Comparison of ENCODE assay signal across 8 cellular contexts in genomic region chr14:59688224-59689170, GRCh38.
DNase-seq lines count a peak whose midpoint lies in the region; ATAC-seq and TF ChIP-seq lines count a peak whose summit lies in the region.

No MANE protein-coding gene starts in this region.

- H3K9me3 ChIP-seq in Peyer's patch (no peaks in the 10 kb centered on the region), colonic mucosa (no peaks in the 10 kb centered on the region), mesenchymal stem cell (ENCODE audit: control insufficient read depth, low read length) (no peaks in the 10 kb centered on the region)

- no peaks in the 10 kb centered on the region for H3K79me1 ChIP-seq in mesenchymal stem cell (replicated peaks; ENCODE audit: low read length, poor library complexity, severe bottlenecking)

- no peak overlapping the region for H3K4ac ChIP-seq in mesenchymal stem cell (ENCODE audit: low read depth in 1 of 2, low read length in 2 of 2)

- no peaks in the 10 kb centered on the region for H3K27me3 ChIP-seq in Peyer's patch
- H3K27me3 ChIP-seq in colonic mucosa = no peaks in the 10 kb centered on the region
- H3K27me3 ChIP-seq in mesenchymal stem cell (ENCODE audit: control insufficient read depth in 1 of 2, insufficient read depth in 1 of 2, low read length in 2 of 2) = peaks cover 0 to 3% of the 10 kb centered on the region in 2 experiments

- H3K27ac ChIP-seq in Peyer's patch = no peak overlapping the region
- no peak overlapping the region for H3K27ac ChIP-seq in colonic mucosa
- H3K27ac ChIP-seq in mesenchymal stem cell (ENCODE audit: low read length, poor library complexity, severe bottlenecking) = no peak overlapping the region

- no peak overlapping the region for H2BK15ac ChIP-seq in mesenchymal stem cell (ENCODE audit: low read depth, poor library complexity, severe bottlenecking)

- H3K14ac ChIP-seq in mesenchymal stem cell (ENCODE audit: low read length in 2 of 2) = no peak overlapping the region

- H2AK5ac ChIP-seq in mesenchymal stem cell (ENCODE audit: low read length, severe bottlenecking) = no peak overlapping the region

- no peaks in the 10 kb centered on the region for H3K36me3 ChIP-seq in Peyer's patch
- no peaks in the 10 kb centered on the region for H3K36me3 ChIP-seq in colonic mucosa
- H3K36me3 ChIP-seq in mesenchymal stem cell (ENCODE audit: control insufficient read depth in 1 of 2, insufficient read depth in 2 of 2, low read depth in 1 of 2, low read length in 2 of 2) = no peaks in the 10 kb centered on the region

- H3K4me1 ChIP-seq in Peyer's patch = no peaks in the 10 kb centered on the region
- no peaks in the 10 kb centered on the region for H3K4me1 ChIP-seq in colonic mucosa
- no peaks in the 10 kb centered on the region for H3K4me1 ChIP-seq in mesenchymal stem cell (ENCODE audit: control insufficient read depth, insufficient read depth, low read depth, low read length)

- peak in 4 of 6 experiments; percentile 42 to 75 (median 70) for TF ChIP-seq CTCF in Peyer's patch (IDR thresholded peaks at IDR 0.05)
- peak; percentile 46 for TF ChIP-seq CTCF in colonic mucosa (IDR thresholded peaks at IDR 0.05)

- H3K18ac ChIP-seq in mesenchymal stem cell (ENCODE audit: low read depth in 1 of 2, low read length in 2 of 2) = no peak overlapping the region

- H3K4me2 ChIP-seq in mesenchymal stem cell (ENCODE audit: low read length, poor library complexity, severe bottlenecking) = no peak overlapping the region

- H2BK120ac ChIP-seq in mesenchymal stem cell (ENCODE audit: low read depth, low read length) = no peak overlapping the region

- H3K4me3 ChIP-seq in Peyer's patch (no peak overlapping the region), colonic mucosa (no peak overlapping the region), mesenchymal stem cell (ENCODE audit: insufficient read depth in 1 of 2, low read depth in 1 of 2, low read length in 2 of 2) (no peak overlapping the region)

- H4K91ac ChIP-seq in mesenchymal stem cell (ENCODE audit: low read length) = no peak overlapping the region

- no peak for TF ChIP-seq POLR2A in Peyer's patch (IDR thresholded peaks at IDR 0.05)

- H2BK5ac ChIP-seq in mesenchymal stem cell (ENCODE audit: low read depth, low read length, poor library complexity, severe bottlenecking) = no peak overlapping the region

- H2AFZ ChIP-seq in mesenchymal stem cell (ENCODE audit: low read depth, low read length) = no peak overlapping the region

- no peak overlapping the region for H3K23ac ChIP-seq in mesenchymal stem cell (ENCODE audit: low read length in 2 of 2)

- intact Hi-C loops in colonic mucosa (cut with DNase I) = loop anchor here (5.0 kb wide), 1 partner anchor 56 kb away; no protein-coding TSS in a partner anchor

- peak; percentile 87 for ATAC-seq in GM21737 (IDR thresholded peaks at IDR 0.05; ENCODE audit: unreplicated experiment)

- 81% methylated on average over 7 of the region's 8 CpGs for WGBS in mesenchymal stem cell

- DNase-seq in activated T-cell treated with anti-CD3 and anti-CD28 coated beads for 48 hours (ENCODE audit: low read depth) = peak; percentile 18
- DNase-seq in activated T-cell treated with anti-CD3 and anti-CD28 coated beads for 4 hours = no peak
- peak; percentile 53 for DNase-seq in HT-29 (ENCODE audit: low spot score)
- DNase-seq in Peyer's patch = peak in 2 of 3 donors; percentile 48 to 74
- DNase-seq in colonic mucosa = peak; percentile 57
- DNase-seq in mesenchymal stem cell = peak; percentile 49
- no peak for DNase-seq in T-helper 9 cell

- no peak overlapping the region for H4K8ac ChIP-seq in mesenchymal stem cell (ENCODE audit: low read length)

- no peak overlapping the region for H3K9ac ChIP-seq in colonic mucosa (ENCODE audit: low read depth in 2 of 2, low read length in 2 of 2)
- H3K9ac ChIP-seq in mesenchymal stem cell (ENCODE audit: low read length) = no peak overlapping the region

- H2BK12ac ChIP-seq in mesenchymal stem cell (ENCODE audit: low read length in 2 of 2) = no peak overlapping the region

Comparison
In these comparisons a context has a peak if more than half of its experiments do, and no peak if none do; other contexts are left out.
1. DNase-seq: peak in activated T-cell treated with anti-CD3 and anti-CD28 coated beads for 48 hours (single experiment), HT-29 (single experiment), Peyer's patch (2 of 3), colonic mucosa (single experiment) and mesenchymal stem cell (single experiment); none in activated T-cell treated with anti-CD3 and anti-CD28 coated beads for 4 hours (single experiment) and T-helper 9 cell (single experiment).